In genomic region chr2:207394812-207395534, GRCh38 we compare ENCODE assay signal across 9 cellular contexts.
A peak's percentile ranks its signal among the peaks of the same experiment; 100 is the strongest.
DNase-seq lines count a peak whose midpoint lies in the region; ATAC-seq, FAIRE-seq and TF ChIP-seq lines count a peak whose summit lies in the region.
"Had no signal": no experiment of that assay in that cellular context is flagged by ENCODE, and none has a peak within 500 bp of the region (broad histone marks: within the 10 kb centered on the region; RNA-seq: fewer than 3 reads in every experiment).

No MANE protein-coding gene starts in this region.

- peak; percentile 85 for ATAC-seq in activated naive CD8-positive, alpha-beta T cell treated with anti-CD3 and anti-CD28 coated beads, Interleukin-2, amount 50 U/mL, for 24 hours
- peak; percentile 83 for ATAC-seq in stimulated activated naive CD8-positive, alpha-beta T cell treated with anti-CD3 and anti-CD28 coated beads, Interleukin-15, Interleukin-2, amounts not matched to agents 100 U/mL and 50 U/mL, for 24 hours

- no peaks in the 10 kb centered on the region for H3K36me3 Mint-ChIP-seq in activated naive CD8-positive, alpha-beta T cell treated with anti-CD3 and anti-CD28 coated beads, Interleukin-2, amount 50 U/mL, for 24 hours (ENCODE audit: low read depth)
- H3K36me3 Mint-ChIP-seq in activated naive CD8-positive, alpha-beta T cell treated with anti-CD3 and anti-CD28 coated beads for 36 hours: no peaks in the 10 kb centered on the region

- no peak overlapping the region for H3K4me3 Mint-ChIP-seq in activated naive CD8-positive, alpha-beta T cell treated with anti-CD3 and anti-CD28 coated beads, Interleukin-2, amount 50 U/mL, for 24 hours
- no peak overlapping the region for H3K4me3 Mint-ChIP-seq in activated naive CD8-positive, alpha-beta T cell treated with anti-CD3 and anti-CD28 coated beads for 36 hours
- H3K4me3 Mint-ChIP-seq: activated naive CD8-positive, alpha-beta T cell had no signal

- no peak for FAIRE-seq in GM12891 (lab: Jason Lieb, UNC)

- no peak for TF ChIP-seq POLR2A in GM12891 (IDR thresholded peaks at IDR 0.05; ENCODE audit: low read depth, low read length)

- no peak overlapping the region for H3K27ac Mint-ChIP-seq in activated naive CD8-positive, alpha-beta T cell treated with anti-CD3 and anti-CD28 coated beads, Interleukin-2, amount 50 U/mL, for 24 hours
- no peak overlapping the region for H3K27ac Mint-ChIP-seq in activated naive CD8-positive, alpha-beta T cell treated with anti-CD3 and anti-CD28 coated beads for 36 hours
- H3K27ac Mint-ChIP-seq: activated naive CD8-positive, alpha-beta T cell had no signal

- H3K4me1 Mint-ChIP-seq in activated naive CD8-positive, alpha-beta T cell treated with anti-CD3 and anti-CD28 coated beads, Interleukin-2, amount 50 U/mL, for 24 hours: peaks cover 7% of the 10 kb centered on the region
- no peaks in the 10 kb centered on the region for H3K4me1 Mint-ChIP-seq in activated naive CD8-positive, alpha-beta T cell treated with anti-CD3 and anti-CD28 coated beads for 36 hours

- peaks cover 7% of the 10 kb centered on the region for H3K9me3 Mint-ChIP-seq in activated naive CD8-positive, alpha-beta T cell treated with anti-CD3 and anti-CD28 coated beads, Interleukin-2, amount 50 U/mL, for 24 hours
- peaks cover 3% of the 10 kb centered on the region for H3K9me3 Mint-ChIP-seq in activated naive CD8-positive, alpha-beta T cell treated with anti-CD3 and anti-CD28 coated beads for 36 hours

- DNase-seq in activated naive CD8-positive, alpha-beta T cell treated with anti-CD3 and anti-CD28 coated beads, Interleukin-2, amount 50 U/mL, for 24 hours: peak; percentile 37
- DNase-seq in activated naive CD8-positive, alpha-beta T cell treated with anti-CD3 and anti-CD28 coated beads for 36 hours: no peak
- DNase-seq in SW 1271 (lab: John Stamatoyannopoulos, UW) (peak; percentile 94 to 97), foreskin melanocyte (peak; percentile 85), GM12891 (ENCODE audit: insufficient read length, low spot score) (no peak), germinal center (ENCODE audit: low spot score) (no peak), superior temporal gyrus (ENCODE audit: extremely low spot score) (no peak)
- peak; percentile 43 for DNase-seq in stimulated activated naive CD8-positive, alpha-beta T cell treated with anti-CD3 and anti-CD28 coated beads, Interleukin-15, Interleukin-2, amounts not matched to agents 100 U/mL and 50 U/mL, for 24 hours

- peaks cover 2% of the 10 kb centered on the region for H3K27me3 Mint-ChIP-seq in activated naive CD8-positive, alpha-beta T cell treated with anti-CD3 and anti-CD28 coated beads, Interleukin-2, amount 50 U/mL, for 24 hours
- H3K27me3 Mint-ChIP-seq in activated naive CD8-positive, alpha-beta T cell treated with anti-CD3 and anti-CD28 coated beads for 36 hours: peaks cover 9% of the 10 kb centered on the region
- H3K27me3 Mint-ChIP-seq: activated naive CD8-positive, alpha-beta T cell had no signal

TF ChIP-seq in GM12891, 5 proteins besides CTCF, POLR2A, EP300 and RAD21:
- TF ChIP-seq SPI1 (IDR thresholded peaks at IDR 0.05; ENCODE audit: low read depth, low read length) (no peak), POU2F2 (IDR thresholded peaks at IDR 0.05; ENCODE audit: low read depth, low read length) (no peak), TAF1 (IDR thresholded peaks at IDR 0.05; ENCODE audit: low read depth, low read length) (no peak), POLR2AphosphoS5 (IDR thresholded peaks at IDR 0.05; ENCODE audit: low read depth, low read length) (no peak), PAX5 (IDR thresholded peaks at IDR 0.05; ENCODE audit: insufficient read depth, low read length, severe bottlenecking) (no peak)
TF ChIP-seq in GM12891: peak in this region for 0.

Comparison
In these comparisons a context has a peak if more than half of its experiments do, and no peak if none do; other contexts are left out.
1. DNase-seq: peak in activated naive CD8-positive, alpha-beta T cell treated with anti-CD3 and anti-CD28 coated beads, Interleukin-2, amount 50 U/mL, for 24 hours (single experiment), SW 1271 (2 of 2), foreskin melanocyte (single experiment) and stimulated activated naive CD8-positive, alpha-beta T cell treated with anti-CD3 and anti-CD28 coated beads, Interleukin-15, Interleukin-2, amounts not matched to agents 100 U/mL and 50 U/mL, for 24 hours (single experiment); none in activated naive CD8-positive, alpha-beta T cell treated with anti-CD3 and anti-CD28 coated beads for 36 hours (single experiment), GM12891 (single experiment), germinal center (single experiment) and superior temporal gyrus (single experiment).